Comparison of ENCODE assay signal across 10 cellular contexts in the genomic region with DNA sequence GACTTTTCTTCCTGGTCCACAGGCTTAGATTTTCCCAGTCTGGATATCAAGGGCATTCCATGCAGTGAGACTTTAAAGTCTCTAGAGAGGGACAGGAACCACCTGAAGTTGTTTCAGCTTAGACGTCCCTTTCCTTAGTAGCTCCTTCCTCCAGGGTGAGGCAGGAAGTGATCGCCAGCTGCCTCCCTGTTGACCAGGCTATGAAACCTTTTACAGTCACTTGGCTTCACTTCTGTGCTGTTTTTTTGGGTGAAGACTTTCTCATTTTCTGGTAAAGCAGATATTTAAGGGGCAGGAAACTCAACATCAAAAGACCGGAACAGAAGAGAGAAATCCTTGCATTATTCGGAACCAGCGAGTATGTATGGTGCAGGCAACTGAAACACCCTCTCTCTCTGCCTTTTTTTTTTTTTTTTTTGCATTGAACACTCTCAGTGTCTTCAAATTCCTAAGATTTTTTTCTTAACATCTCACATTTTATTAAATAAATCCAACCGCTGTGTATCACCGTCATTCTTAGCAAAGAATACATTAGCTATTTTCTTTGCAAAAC.
DNase-seq lines count a peak whose midpoint lies in the region; FAIRE-seq and TF ChIP-seq lines count a peak whose summit lies in the region.
"Had no signal": no experiment of that assay in that cellular context is flagged by ENCODE, and none has a peak within 500 bp of the region (broad histone marks: within the 10 kb centered on the region; RNA-seq: fewer than 3 reads in every experiment).

No MANE protein-coding gene starts in this region.

- TF ChIP-seq CTCF in NB4 (IDR thresholded peaks at IDR 0.05; ENCODE audit: low read depth, low read length) (no peak), kidney (IDR thresholded peaks at IDR 0.05; ENCODE audit: borderline replicate concordance, extremely low read depth, insufficient read depth) (no peak)

- peaks cover 81% of the 10 kb centered on the region for H3K4me1 Mint-ChIP-seq in activated CD4-positive, alpha-beta T cell treated with anti-CD3 and anti-CD28 coated beads, Interleukin-2, amount 10 ng/mL, durations not matched to agents 7 days and 5 days

- intact Hi-C loops in kidney (cut with DNase I) = no loop called here

- H3K9me3 ChIP-seq in small intestine (ENCODE audit: control insufficient read depth, low read depth) (no peaks in the 10 kb centered on the region), kidney (ENCODE audit: control insufficient read depth in 1 of 2, low read length in 2 of 2) (no peaks in the 10 kb centered on the region)
- H3K9me3 ChIP-seq: esophagus muscularis mucosa had no signal

- CTCF ChIA-PET in activated CD4-positive, alpha-beta T cell treated with anti-CD3 and anti-CD28 coated beads, Interleukin-2, amount 10 ng/mL, durations not matched to agents 7 days and 5 days (lab: Charles Lee) = interaction anchor here (0.5 to 1.6 kb wide), 5 partner anchors 9 to 240 kb away, joined by 3 to 7 read pairs (median 3); no protein-coding TSS in a partner anchor

- FAIRE-seq in small intestine (lab: Jason Lieb, UNC) = no peak
- no peak for FAIRE-seq in kidney (lab: Jason Lieb, UNC)

- POLR2A ChIA-PET in activated CD4-positive, alpha-beta T cell treated with anti-CD3 and anti-CD28 coated beads, Interleukin-2, amount 10 ng/mL, durations not matched to agents 7 days and 5 days (lab: Charles Lee) = interaction anchor here (0.6 kb wide), 1 partner anchor 345 kb away, joined by 3 read pairs; no protein-coding TSS in a partner anchor

- H3K27me3 Mint-ChIP-seq in activated CD4-positive, alpha-beta T cell treated with anti-CD3 and anti-CD28 coated beads, Interleukin-2, amount 10 ng/mL, durations not matched to agents 7 days and 5 days = no peaks in the 10 kb centered on the region

- peaks cover 0 to 6% of the 10 kb centered on the region in 2 donors for H3K4me1 ChIP-seq in small intestine (ENCODE audit: control insufficient read depth in 2 of 2, insufficient read depth in 1 of 2, low read depth in 1 of 2, low read length in 1 of 2)
- H3K4me1 ChIP-seq in kidney (ENCODE audit: control insufficient read depth in 1 of 2, insufficient read depth in 1 of 2, low read depth in 1 of 2, low read length in 2 of 2) = no peaks in the 10 kb centered on the region

- H3K27ac ChIP-seq in small intestine (ENCODE audit: low read depth in 1 of 2, low read length in 1 of 2) = peak overlapping the region in 1 of 2 donors; percentile 8
- H3K27ac ChIP-seq in kidney (ENCODE audit: low read depth in 2 of 2, low read length in 2 of 2) = no peak overlapping the region
- H3K27ac ChIP-seq: esophagus muscularis mucosa had no signal

- TF ChIP-seq POLR2A in NB4 (IDR thresholded peaks at IDR 0.05; ENCODE audit: extremely low read depth, insufficient read length) = no peak

- H3K4me3 ChIP-seq in NB4 (ENCODE audit: low read depth, low read length) = no peak overlapping the region
- no peak overlapping the region for H3K4me3 ChIP-seq in small intestine (ENCODE audit: low read depth in 1 of 2, low read length in 2 of 2)
- no peak overlapping the region for H3K4me3 ChIP-seq in kidney (ENCODE audit: low read length in 2 of 2)
- H3K4me3 ChIP-seq: esophagus muscularis mucosa had no signal

- H3K9me3 Mint-ChIP-seq in activated CD4-positive, alpha-beta T cell treated with anti-CD3 and anti-CD28 coated beads, Interleukin-2, amount 10 ng/mL, durations not matched to agents 7 days and 5 days = no peaks in the 10 kb centered on the region

- no peaks in the 10 kb centered on the region for H3K36me3 ChIP-seq in small intestine (ENCODE audit: control insufficient read depth in 2 of 2, insufficient read depth in 2 of 2, low read length in 2 of 2)
- no peaks in the 10 kb centered on the region for H3K36me3 ChIP-seq in kidney (ENCODE audit: control insufficient read depth in 1 of 2, insufficient read depth in 2 of 2, low read length in 2 of 2)
- H3K36me3 ChIP-seq: esophagus muscularis mucosa had no signal

- H3K9ac ChIP-seq in kidney (ENCODE audit: low read length in 2 of 2) = no peak overlapping the region

- H3K27me3 ChIP-seq in small intestine (ENCODE audit: control insufficient read depth in 2 of 2, insufficient read depth in 2 of 2, low read length in 2 of 2) = no peaks in the 10 kb centered on the region
- H3K27me3 ChIP-seq: esophagus muscularis mucosa had no signal

- WGBS in small intestine, 3 donors = 58 to 78% (median 63%) methylated on average over 7 of the region's 7 CpGs

- peak overlapping the region; percentile 78 for H3K27ac Mint-ChIP-seq in activated CD4-positive, alpha-beta T cell treated with anti-CD3 and anti-CD28 coated beads, Interleukin-2, amount 10 ng/mL, durations not matched to agents 7 days and 5 days

- peak; percentile 21 for DNase-seq in activated CD4-positive, alpha-beta T cell treated with anti-CD3 and anti-CD28 coated beads, Interleukin-2, amount 10 ng/mL, durations not matched to agents 7 days and 5 days
- no peak for DNase-seq in activated CD4-positive, alpha-beta T cell treated with anti-CD3 and anti-CD28 coated beads for 4 hours
- DNase-seq in NB4 (ENCODE audit: low read depth) (peak; percentile 59), small intestine (peak; percentile 16), COR-L47 (lab: John Stamatoyannopoulos, UW) (no peak), kidney (no peak), NCI-H187 (lab: John Stamatoyannopoulos, UW) (no peak)
- DNase-seq in central memory CD4-positive, alpha-beta T cell = peak; percentile 28
- DNase-seq: ACHN had no signal

- peak overlapping the region; percentile 43 for H3K4me3 Mint-ChIP-seq in activated CD4-positive, alpha-beta T cell treated with anti-CD3 and anti-CD28 coated beads, Interleukin-2, amount 10 ng/mL, durations not matched to agents 7 days and 5 days

- no peaks in the 10 kb centered on the region for H3K36me3 Mint-ChIP-seq in activated CD4-positive, alpha-beta T cell treated with anti-CD3 and anti-CD28 coated beads, Interleukin-2, amount 10 ng/mL, durations not matched to agents 7 days and 5 days (ENCODE audit: low read depth)

Comparison
In these comparisons a context has a peak if more than half of its experiments do, and no peak if none do; other contexts are left out.
1. DNase-seq: peak in activated CD4-positive, alpha-beta T cell treated with anti-CD3 and anti-CD28 coated beads, Interleukin-2, amount 10 ng/mL, durations not matched to agents 7 days and 5 days (single experiment), NB4 (single experiment), central memory CD4-positive, alpha-beta T cell (single experiment) and small intestine (single experiment); none in activated CD4-positive, alpha-beta T cell treated with anti-CD3 and anti-CD28 coated beads for 4 hours (0 of 2), COR-L47 (single experiment), kidney (single experiment) and NCI-H187 (0 of 2).